ENCODE assay signal across 10 cellular contexts in the genomic region with DNA sequence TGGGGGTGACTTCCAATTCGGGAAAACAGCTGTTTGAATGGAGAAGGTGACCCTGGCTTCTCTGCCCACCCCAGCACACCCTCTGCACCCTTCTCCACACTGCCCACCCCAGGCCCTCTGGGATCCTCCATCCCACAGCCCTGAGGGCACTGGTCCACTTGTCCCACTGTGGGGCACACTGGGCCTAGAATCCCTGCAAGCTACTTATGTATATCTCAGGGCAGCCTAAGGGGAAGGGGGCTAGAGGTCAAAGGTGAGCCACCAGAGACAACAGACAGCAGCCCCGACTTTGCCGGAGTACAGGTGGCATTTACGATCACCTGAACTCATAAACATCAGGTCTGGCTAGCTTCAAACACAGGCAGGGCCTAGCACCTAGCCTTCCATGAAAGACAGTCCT. TPM values are rescaled to one million over a fixed set of nuclear protein-coding genes. Genes with fewer than 3 reads are reported as not detected.
DNase-seq lines count a peak whose midpoint lies in the region; ATAC-seq and TF ChIP-seq lines count a peak whose summit lies in the region.
"Had no signal": no experiment of that assay in that cellular context is flagged by ENCODE, and none has a peak within 500 bp of the region (broad histone marks: within the 10 kb centered on the region; RNA-seq: fewer than 3 reads in every experiment).

No MANE protein-coding gene starts in this region.

- peaks cover 0 to 28% (median 11%) of the 10 kb centered on the region in 3 donors for H3K27me3 ChIP-seq in stomach

- intact Hi-C loops in stomach (cut with DNase I; ENCODE audit: low total_unique reads): no loop called here

- no peak for TF ChIP-seq EP300 in stomach (IDR thresholded peaks at IDR 0.05)

- no peak for ATAC-seq in activated naive CD8-positive, alpha-beta T cell treated with anti-CD3 and anti-CD28 coated beads, Interleukin-2, amount 10 ng/mL, durations not matched to agents 7 days and 5 days (ENCODE audit: low read depth)

- H3K36me3 ChIP-seq in stomach: no peaks in the 10 kb centered on the region

- no peaks in the 10 kb centered on the region for H3K9me3 Mint-ChIP-seq in activated naive CD4-positive, alpha-beta T cell treated with anti-CD3 and anti-CD28 coated beads, Interleukin-2, amount 10 ng/mL, durations not matched to agents 7 days and 5 days
- H3K9me3 Mint-ChIP-seq in activated naive CD8-positive, alpha-beta T cell treated with anti-CD3 and anti-CD28 coated beads, Interleukin-2, amount 10 ng/mL, durations not matched to agents 7 days and 5 days: no peaks in the 10 kb centered on the region

- 57 to 91% (median 80%) methylated on average over 1 to 4 of the region's 4 CpGs for WGBS in stomach, 5 donors

- H3K4me1 Mint-ChIP-seq in activated naive CD4-positive, alpha-beta T cell treated with anti-CD3 and anti-CD28 coated beads, Interleukin-2, amount 10 ng/mL, durations not matched to agents 7 days and 5 days: peaks cover 11% of the 10 kb centered on the region
- no peaks in the 10 kb centered on the region for H3K4me1 Mint-ChIP-seq in activated naive CD8-positive, alpha-beta T cell treated with anti-CD3 and anti-CD28 coated beads, Interleukin-2, amount 10 ng/mL, durations not matched to agents 7 days and 5 days

- H3K9me3 ChIP-seq in stomach: no peaks in the 10 kb centered on the region

- H3K27ac ChIP-seq in stomach: peak overlapping the region in 1 of 5 donors; percentile 24

- no peak overlapping the region for H3K27ac Mint-ChIP-seq in activated naive CD4-positive, alpha-beta T cell treated with anti-CD3 and anti-CD28 coated beads, Interleukin-2, amount 10 ng/mL, durations not matched to agents 7 days and 5 days
- H3K27ac Mint-ChIP-seq in activated naive CD8-positive, alpha-beta T cell treated with anti-CD3 and anti-CD28 coated beads, Interleukin-2, amount 10 ng/mL, durations not matched to agents 7 days and 5 days: no peak overlapping the region

- peaks cover 79% of the 10 kb centered on the region for H3K27me3 Mint-ChIP-seq in activated naive CD4-positive, alpha-beta T cell treated with anti-CD3 and anti-CD28 coated beads, Interleukin-2, amount 10 ng/mL, durations not matched to agents 7 days and 5 days
- H3K27me3 Mint-ChIP-seq in activated naive CD8-positive, alpha-beta T cell treated with anti-CD3 and anti-CD28 coated beads, Interleukin-2, amount 10 ng/mL, durations not matched to agents 7 days and 5 days: peaks cover 52% of the 10 kb centered on the region

- H3K4me1 ChIP-seq in stomach: peaks cover 16 to 31% (median 24%) of the 10 kb centered on the region in 4 donors

- no peak for TF ChIP-seq POLR2A in stomach (IDR thresholded peaks at IDR 0.05)

- peak overlapping the region; percentile 57 to 63 (median 61) for H3K4me3 ChIP-seq in stomach

- CTCF ChIA-PET in activated naive CD4-positive, alpha-beta T cell treated with anti-CD3 and anti-CD28 coated beads, Interleukin-2, amount 10 ng/mL, durations not matched to agents 7 days and 5 days (lab: Charles Lee): interaction anchor here (1.6 to 6.6 kb wide), 3 partner anchors 15 to 76 kb away, joined by 4 to 49 read pairs (median 26); no protein-coding TSS in a partner anchor

- peak overlapping the region; percentile 18 for H3K4me3 Mint-ChIP-seq in activated naive CD4-positive, alpha-beta T cell treated with anti-CD3 and anti-CD28 coated beads, Interleukin-2, amount 10 ng/mL, durations not matched to agents 7 days and 5 days
- peak overlapping the region; percentile 34 for H3K4me3 Mint-ChIP-seq in activated naive CD8-positive, alpha-beta T cell treated with anti-CD3 and anti-CD28 coated beads, Interleukin-2, amount 10 ng/mL, durations not matched to agents 7 days and 5 days

- no peak for TF ChIP-seq CTCF in stomach (IDR thresholded peaks at IDR 0.05)

- no peaks in the 10 kb centered on the region for H3K36me3 Mint-ChIP-seq in activated naive CD4-positive, alpha-beta T cell treated with anti-CD3 and anti-CD28 coated beads, Interleukin-2, amount 10 ng/mL, durations not matched to agents 7 days and 5 days
- H3K36me3 Mint-ChIP-seq in activated naive CD8-positive, alpha-beta T cell treated with anti-CD3 and anti-CD28 coated beads, Interleukin-2, amount 10 ng/mL, durations not matched to agents 7 days and 5 days: no peaks in the 10 kb centered on the region

- POLR2A ChIA-PET in activated naive CD8-positive, alpha-beta T cell treated with anti-CD3 and anti-CD28 coated beads, Interleukin-2, amount 10 ng/mL, durations not matched to agents 7 days and 5 days (lab: Charles Lee): no interaction called here

- no peak for DNase-seq in activated naive CD4-positive, alpha-beta T cell treated with anti-CD3 and anti-CD28 coated beads, Interleukin-2, amount 10 ng/mL, durations not matched to agents 7 days and 5 days
- DNase-seq in activated naive CD4-positive, alpha-beta T cell (lab: John Stamatoyannopoulos, UW): no peak
- DNase-seq in activated naive CD8-positive, alpha-beta T cell treated with anti-CD3 and anti-CD28 coated beads, Interleukin-2, amount 10 ng/mL, durations not matched to agents 7 days and 5 days: no peak
- peak; percentile 12 for DNase-seq in left kidney (ENCODE audit: low read depth, low spot score)
- no peak for DNase-seq in stomach
- no peak for DNase-seq in HK-2 (ENCODE audit: unreplicated experiment)
- no peak for DNase-seq in NAMALWA (ENCODE audit: low spot score)
- DNase-seq in activated gamma-delta T cell treated with Interleukin-2 at 50 U/mL for 16 hours: no peak
- DNase-seq: AML-193, midbrain had no signal

RNA-seq across cellular contexts. Expression of a gene that starts 0.7 kb away (rescaled TPM):
- total RNA-seq in activated naive CD8-positive, alpha-beta T cell treated with anti-CD3 and anti-CD28 coated beads, Interleukin-2, amount 10 ng/mL, durations not matched to agents 7 days and 5 days: not detected
- 10 to 100 TPM in 4 of 5 donors, 1 to 10 TPM in 1; 1.7 to 29.8 (median 26.6) TPM for total RNA-seq in stomach
- polyA plus RNA-seq in stomach: 10 to 100 TPM; 10.6 to 37.1 (median 14.7) TPM
